ENCODE assay signal across 1 cellular context in the genomic region with DNA sequence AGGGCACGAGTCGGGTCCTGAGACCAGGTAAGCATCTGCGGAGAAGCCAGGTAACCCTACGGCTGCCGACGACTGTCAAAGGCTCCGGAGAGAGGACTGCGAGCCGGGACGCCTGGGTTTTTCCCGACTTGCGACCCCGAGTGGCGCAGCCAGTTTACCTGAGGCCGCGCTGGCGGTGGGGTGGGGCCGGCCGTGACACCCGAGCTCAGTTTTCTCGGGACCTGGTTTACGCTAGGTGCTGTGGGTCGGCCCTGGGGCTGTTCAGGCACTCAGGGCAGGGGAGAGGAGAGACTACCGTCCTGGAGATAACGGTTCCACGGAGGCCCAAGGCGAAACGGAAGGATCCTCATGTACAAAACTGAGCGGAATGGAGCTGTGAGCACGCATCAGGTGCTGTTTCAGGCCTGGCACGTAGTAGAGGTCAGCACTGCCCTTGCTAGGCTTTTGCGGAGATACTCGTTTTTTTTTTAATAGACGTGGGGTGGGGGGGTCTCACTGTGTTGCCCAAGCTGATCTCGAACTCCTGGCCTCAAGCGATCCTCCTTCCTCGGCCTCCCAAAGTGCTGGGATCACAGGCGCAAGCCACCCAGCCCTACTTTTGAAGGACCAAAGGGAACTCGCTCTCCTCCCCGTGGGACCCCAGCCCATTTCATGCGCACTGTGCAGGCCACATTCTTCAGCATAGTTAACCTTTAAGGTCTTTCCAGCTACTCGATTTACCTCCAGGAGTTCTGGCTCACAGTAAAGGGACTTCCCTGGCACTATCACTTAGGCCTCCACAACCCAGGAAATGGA.
TF ChIP-seq lines count a peak whose summit lies in the region.

No MANE protein-coding gene starts in this region.

TF ChIP-seq in HepG2, 621 proteins besides CTCF, POLR2A, EP300 and RAD21 (continued from another document and continues in another):
- TF ChIP-seq ZNF572 (CRISPR knock-in tag; IDR thresholded peaks at IDR 0.05) (no peak), PPARG (CRISPR knock-in tag; conservative IDR thresholded peaks at IDR 0.05) (no peak), ZNF230 (CRISPR knock-in tag; IDR thresholded peaks at IDR 0.05) (0 out of 2 replicates have a peak, but pooled peaks have one; percentile 14), SP140L (CRISPR knock-in tag; IDR thresholded peaks at IDR 0.05; ENCODE audit: borderline replicate concordance) (no peak), ZNF549 (CRISPR knock-in tag; IDR thresholded peaks at IDR 0.05) (no peak), NBN (conservative IDR thresholded peaks at IDR 0.05) (no peak), HOXD1 (CRISPR knock-in tag; IDR thresholded peaks at IDR 0.05) (no peak), KAT8 (CRISPR knock-in tag; IDR thresholded peaks at IDR 0.05) (no peak), FOXA1 (IDR thresholded peaks at IDR 0.05) (no peak), FOXA1 (CRISPR knock-in tag; IDR thresholded peaks at IDR 0.05) (no peak), CBX5 (CRISPR knock-in tag; IDR thresholded peaks at IDR 0.05; ENCODE audit: borderline replicate concordance) (no peak), JUNB (CRISPR knock-in tag; IDR thresholded peaks at IDR 0.05; ENCODE audit: borderline replicate concordance) (no peak), HNF4G (IDR thresholded peaks at IDR 0.05; ENCODE audit: borderline replicate concordance, low read depth, low read length) (no peak), HNF4G (CRISPR knock-in tag; IDR thresholded peaks at IDR 0.05; ENCODE audit: borderline replicate concordance, low read depth) (no peak), ZNF792 (CRISPR knock-in tag; IDR thresholded peaks at IDR 0.05) (no peak), ZNF30 (CRISPR knock-in tag; IDR thresholded peaks at IDR 0.05) (no peak), HES4 (CRISPR knock-in tag; IDR thresholded peaks at IDR 0.05; ENCODE audit: borderline replicate concordance) (peak; percentile 35; the same call in 1 of the 2 replicates), NR2F1 (CRISPR knock-in tag; IDR thresholded peaks at IDR 0.05) (no peak), ZNF205 (CRISPR knock-in tag; IDR thresholded peaks at IDR 0.05) (no peak), REPIN1 (CRISPR knock-in tag; IDR thresholded peaks at IDR 0.05; ENCODE audit: borderline replicate concordance, low read depth) (no peak), ZNF121 (CRISPR knock-in tag; IDR thresholded peaks at IDR 0.05) (peak; percentile 66), EHMT2 (IDR thresholded peaks at IDR 0.05; ENCODE audit: borderline replicate concordance, low read depth, low read length) (no peak), ZNF12 (CRISPR knock-in tag; IDR thresholded peaks at IDR 0.05) (no peak), ESRRA (CRISPR knock-in tag; IDR thresholded peaks at IDR 0.05; ENCODE audit: low read depth) (no peak), ZNF891 (CRISPR knock-in tag; IDR thresholded peaks at IDR 0.05) (no peak), ZNF3 (CRISPR knock-in tag; IDR thresholded peaks at IDR 0.05) (no peak), ZNF543 (CRISPR knock-in tag; IDR thresholded peaks at IDR 0.05) (0 out of 2 replicates have a peak, but pooled peaks have one; percentile 2), KMT2B (CRISPR knock-in tag; IDR thresholded peaks at IDR 0.05) (no peak), ZFP62 (CRISPR knock-in tag; IDR thresholded peaks at IDR 0.05) (no peak), HDAC1 (CRISPR knock-in tag; IDR thresholded peaks at IDR 0.05) (no peak), GATA4 (IDR thresholded peaks at IDR 0.05; ENCODE audit: borderline replicate concordance, low read depth) (no peak), ZBTB8A (CRISPR knock-in tag; IDR thresholded peaks at IDR 0.05; ENCODE audit: borderline replicate concordance, low read depth) (no peak), REXO4 (CRISPR knock-in tag; IDR thresholded peaks at IDR 0.05; ENCODE audit: borderline replicate concordance) (no peak), TOE1 (CRISPR knock-in tag; IDR thresholded peaks at IDR 0.05) (no peak)
- TF ChIP-seq, protein P1, sequence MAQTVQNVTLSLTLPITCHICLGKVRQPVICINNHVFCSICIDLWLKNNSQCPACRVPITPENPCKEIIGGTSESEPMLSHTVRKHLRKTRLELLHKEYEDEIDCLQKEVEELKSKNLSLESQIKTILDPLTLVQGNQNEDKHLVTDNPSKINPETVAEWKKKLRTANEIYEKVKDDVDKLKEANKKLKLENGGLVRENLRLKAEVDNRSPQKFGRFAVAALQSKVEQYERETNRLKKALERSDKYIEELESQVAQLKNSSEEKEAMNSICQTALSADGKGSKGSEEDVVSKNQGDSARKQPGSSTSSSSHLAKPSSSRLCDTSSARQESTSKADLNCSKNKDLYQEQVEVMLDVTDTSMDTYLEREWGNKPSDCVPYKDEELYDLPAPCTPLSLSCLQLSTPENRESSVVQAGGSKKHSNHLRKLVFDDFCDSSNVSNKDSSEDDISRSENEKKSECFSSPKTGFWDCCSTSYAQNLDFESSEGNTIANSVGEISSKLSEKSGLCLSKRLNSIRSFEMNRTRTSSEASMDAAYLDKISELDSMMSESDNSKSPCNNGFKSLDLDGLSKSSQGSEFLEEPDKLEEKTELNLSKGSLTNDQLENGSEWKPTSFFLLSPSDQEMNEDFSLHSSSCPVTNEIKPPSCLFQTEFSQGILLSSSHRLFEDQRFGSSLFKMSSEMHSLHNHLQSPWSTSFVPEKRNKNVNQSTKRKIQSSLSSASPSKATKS (CRISPR knock-in tag; IDR thresholded peaks at IDR 0.05): no peak
- TF ChIP-seq, protein P2, sequence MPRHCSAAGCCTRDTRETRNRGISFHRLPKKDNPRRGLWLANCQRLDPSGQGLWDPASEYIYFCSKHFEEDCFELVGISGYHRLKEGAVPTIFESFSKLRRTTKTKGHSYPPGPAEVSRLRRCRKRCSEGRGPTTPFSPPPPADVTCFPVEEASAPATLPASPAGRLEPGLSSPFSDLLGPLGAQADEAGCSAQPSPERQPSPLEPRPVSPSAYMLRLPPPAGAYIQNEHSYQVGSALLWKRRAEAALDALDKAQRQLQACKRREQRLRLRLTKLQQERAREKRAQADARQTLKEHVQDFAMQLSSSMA (CRISPR knock-in tag; IDR thresholded peaks at IDR 0.05): no peak
- TF ChIP-seq, protein P3, sequence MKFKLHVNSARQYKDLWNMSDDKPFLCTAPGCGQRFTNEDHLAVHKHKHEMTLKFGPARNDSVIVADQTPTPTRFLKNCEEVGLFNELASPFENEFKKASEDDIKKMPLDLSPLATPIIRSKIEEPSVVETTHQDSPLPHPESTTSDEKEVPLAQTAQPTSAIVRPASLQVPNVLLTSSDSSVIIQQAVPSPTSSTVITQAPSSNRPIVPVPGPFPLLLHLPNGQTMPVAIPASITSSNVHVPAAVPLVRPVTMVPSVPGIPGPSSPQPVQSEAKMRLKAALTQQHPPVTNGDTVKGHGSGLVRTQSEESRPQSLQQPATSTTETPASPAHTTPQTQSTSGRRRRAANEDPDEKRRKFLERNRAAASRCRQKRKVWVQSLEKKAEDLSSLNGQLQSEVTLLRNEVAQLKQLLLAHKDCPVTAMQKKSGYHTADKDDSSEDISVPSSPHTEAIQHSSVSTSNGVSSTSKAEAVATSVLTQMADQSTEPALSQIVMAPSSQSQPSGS (CRISPR knock-in tag; IDR thresholded peaks at IDR 0.05): no peak
- TF ChIP-seq, protein P4, sequence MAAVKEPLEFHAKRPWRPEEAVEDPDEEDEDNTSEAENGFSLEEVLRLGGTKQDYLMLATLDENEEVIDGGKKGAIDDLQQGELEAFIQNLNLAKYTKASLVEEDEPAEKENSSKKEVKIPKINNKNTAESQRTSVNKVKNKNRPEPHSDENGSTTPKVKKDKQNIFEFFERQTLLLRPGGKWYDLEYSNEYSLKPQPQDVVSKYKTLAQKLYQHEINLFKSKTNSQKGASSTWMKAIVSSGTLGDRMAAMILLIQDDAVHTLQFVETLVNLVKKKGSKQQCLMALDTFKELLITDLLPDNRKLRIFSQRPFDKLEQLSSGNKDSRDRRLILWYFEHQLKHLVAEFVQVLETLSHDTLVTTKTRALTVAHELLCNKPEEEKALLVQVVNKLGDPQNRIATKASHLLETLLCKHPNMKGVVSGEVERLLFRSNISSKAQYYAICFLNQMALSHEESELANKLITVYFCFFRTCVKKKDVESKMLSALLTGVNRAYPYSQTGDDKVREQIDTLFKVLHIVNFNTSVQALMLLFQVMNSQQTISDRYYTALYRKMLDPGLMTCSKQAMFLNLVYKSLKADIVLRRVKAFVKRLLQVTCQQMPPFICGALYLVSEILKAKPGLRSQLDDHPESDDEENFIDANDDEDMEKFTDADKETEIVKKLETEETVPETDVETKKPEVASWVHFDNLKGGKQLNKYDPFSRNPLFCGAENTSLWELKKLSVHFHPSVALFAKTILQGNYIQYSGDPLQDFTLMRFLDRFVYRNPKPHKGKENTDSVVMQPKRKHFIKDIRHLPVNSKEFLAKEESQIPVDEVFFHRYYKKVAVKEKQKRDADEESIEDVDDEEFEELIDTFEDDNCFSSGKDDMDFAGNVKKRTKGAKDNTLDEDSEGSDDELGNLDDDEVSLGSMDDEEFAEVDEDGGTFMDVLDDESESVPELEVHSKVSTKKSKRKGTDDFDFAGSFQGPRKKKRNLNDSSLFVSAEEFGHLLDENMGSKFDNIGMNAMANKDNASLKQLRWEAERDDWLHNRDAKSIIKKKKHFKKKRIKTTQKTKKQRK (IDR thresholded peaks at IDR 0.05; ENCODE audit: low read length): no peak
- TF ChIP-seq, protein P5, sequence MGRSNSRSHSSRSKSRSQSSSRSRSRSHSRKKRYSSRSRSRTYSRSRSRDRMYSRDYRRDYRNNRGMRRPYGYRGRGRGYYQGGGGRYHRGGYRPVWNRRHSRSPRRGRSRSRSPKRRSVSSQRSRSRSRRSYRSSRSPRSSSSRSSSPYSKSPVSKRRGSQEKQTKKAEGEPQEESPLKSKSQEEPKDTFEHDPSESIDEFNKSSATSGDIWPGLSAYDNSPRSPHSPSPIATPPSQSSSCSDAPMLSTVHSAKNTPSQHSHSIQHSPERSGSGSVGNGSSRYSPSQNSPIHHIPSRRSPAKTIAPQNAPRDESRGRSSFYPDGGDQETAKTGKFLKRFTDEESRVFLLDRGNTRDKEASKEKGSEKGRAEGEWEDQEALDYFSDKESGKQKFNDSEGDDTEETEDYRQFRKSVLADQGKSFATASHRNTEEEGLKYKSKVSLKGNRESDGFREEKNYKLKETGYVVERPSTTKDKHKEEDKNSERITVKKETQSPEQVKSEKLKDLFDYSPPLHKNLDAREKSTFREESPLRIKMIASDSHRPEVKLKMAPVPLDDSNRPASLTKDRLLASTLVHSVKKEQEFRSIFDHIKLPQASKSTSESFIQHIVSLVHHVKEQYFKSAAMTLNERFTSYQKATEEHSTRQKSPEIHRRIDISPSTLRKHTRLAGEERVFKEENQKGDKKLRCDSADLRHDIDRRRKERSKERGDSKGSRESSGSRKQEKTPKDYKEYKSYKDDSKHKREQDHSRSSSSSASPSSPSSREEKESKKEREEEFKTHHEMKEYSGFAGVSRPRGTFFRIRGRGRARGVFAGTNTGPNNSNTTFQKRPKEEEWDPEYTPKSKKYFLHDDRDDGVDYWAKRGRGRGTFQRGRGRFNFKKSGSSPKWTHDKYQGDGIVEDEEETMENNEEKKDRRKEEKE (IDR thresholded peaks at IDR 0.05): no peak
- TF ChIP-seq, protein P6, sequence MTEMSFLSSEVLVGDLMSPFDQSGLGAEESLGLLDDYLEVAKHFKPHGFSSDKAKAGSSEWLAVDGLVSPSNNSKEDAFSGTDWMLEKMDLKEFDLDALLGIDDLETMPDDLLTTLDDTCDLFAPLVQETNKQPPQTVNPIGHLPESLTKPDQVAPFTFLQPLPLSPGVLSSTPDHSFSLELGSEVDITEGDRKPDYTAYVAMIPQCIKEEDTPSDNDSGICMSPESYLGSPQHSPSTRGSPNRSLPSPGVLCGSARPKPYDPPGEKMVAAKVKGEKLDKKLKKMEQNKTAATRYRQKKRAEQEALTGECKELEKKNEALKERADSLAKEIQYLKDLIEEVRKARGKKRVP (CRISPR knock-in tag; IDR thresholded peaks at IDR 0.05): no peak; a peak in 1 of 4 replicates
- TF ChIP-seq, protein P7, sequence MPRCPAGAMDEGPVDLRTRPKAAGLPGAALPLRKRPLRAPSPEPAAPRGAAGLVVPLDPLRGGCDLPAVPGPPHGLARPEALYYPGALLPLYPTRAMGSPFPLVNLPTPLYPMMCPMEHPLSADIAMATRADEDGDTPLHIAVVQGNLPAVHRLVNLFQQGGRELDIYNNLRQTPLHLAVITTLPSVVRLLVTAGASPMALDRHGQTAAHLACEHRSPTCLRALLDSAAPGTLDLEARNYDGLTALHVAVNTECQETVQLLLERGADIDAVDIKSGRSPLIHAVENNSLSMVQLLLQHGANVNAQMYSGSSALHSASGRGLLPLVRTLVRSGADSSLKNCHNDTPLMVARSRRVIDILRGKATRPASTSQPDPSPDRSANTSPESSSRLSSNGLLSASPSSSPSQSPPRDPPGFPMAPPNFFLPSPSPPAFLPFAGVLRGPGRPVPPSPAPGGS (CRISPR knock-in tag; IDR thresholded peaks at IDR 0.05): no peak
- TF ChIP-seq, protein P8, sequence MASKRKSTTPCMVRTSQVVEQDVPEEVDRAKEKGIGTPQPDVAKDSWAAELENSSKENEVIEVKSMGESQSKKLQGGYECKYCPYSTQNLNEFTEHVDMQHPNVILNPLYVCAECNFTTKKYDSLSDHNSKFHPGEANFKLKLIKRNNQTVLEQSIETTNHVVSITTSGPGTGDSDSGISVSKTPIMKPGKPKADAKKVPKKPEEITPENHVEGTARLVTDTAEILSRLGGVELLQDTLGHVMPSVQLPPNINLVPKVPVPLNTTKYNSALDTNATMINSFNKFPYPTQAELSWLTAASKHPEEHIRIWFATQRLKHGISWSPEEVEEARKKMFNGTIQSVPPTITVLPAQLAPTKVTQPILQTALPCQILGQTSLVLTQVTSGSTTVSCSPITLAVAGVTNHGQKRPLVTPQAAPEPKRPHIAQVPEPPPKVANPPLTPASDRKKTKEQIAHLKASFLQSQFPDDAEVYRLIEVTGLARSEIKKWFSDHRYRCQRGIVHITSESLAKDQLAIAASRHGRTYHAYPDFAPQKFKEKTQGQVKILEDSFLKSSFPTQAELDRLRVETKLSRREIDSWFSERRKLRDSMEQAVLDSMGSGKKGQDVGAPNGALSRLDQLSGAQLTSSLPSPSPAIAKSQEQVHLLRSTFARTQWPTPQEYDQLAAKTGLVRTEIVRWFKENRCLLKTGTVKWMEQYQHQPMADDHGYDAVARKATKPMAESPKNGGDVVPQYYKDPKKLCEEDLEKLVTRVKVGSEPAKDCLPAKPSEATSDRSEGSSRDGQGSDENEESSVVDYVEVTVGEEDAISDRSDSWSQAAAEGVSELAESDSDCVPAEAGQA (IDR thresholded peaks at IDR 0.05; ENCODE audit: low read depth): no peak
- TF ChIP-seq, protein P8 (CRISPR knock-in tag; IDR thresholded peaks at IDR 0.05; ENCODE audit: borderline replicate concordance): no peak
